ENCODE assay signal across 27 cellular contexts in the genomic region with DNA sequence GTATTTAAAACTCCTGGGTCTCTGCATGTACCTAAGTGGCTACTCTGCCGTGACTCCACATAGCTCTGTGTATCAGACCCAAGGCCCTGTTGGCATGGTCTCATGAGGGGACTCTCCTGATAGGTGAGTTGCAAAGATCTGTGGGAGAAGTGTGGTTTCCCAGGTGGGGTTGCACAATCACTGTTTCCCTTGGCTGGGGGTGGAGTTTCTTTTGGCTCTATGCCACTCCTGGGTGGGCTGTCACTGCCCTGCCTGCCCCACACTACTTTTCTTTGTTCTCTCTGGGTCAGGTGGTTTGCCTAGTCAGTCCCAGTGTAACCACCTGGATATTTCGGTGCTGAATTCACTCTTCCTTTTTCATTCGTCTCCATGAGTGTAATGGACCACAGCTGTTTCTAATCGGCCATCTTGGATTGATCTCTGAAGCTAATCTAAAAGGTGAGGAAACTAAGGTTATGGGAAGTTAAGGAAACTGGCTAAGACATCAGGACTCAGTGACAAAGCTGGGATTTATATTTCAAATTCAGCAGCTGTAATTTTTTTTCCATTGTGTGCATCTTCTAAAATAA.
DNase-seq lines count a peak whose midpoint lies in the region; ATAC-seq and TF ChIP-seq lines count a peak whose summit lies in the region.
"Had no signal": no experiment of that assay in that cellular context is flagged by ENCODE, and none has a peak within 500 bp of the region (broad histone marks: within the 10 kb centered on the region; RNA-seq: fewer than 3 reads in every experiment).

No MANE protein-coding gene starts in this region.

- H3K9me3 Mint-ChIP-seq in MCF 10A (ENCODE audit: unreplicated experiment), result no peaks in the 10 kb centered on the region

- no peak overlapping the region for H3K4me3 Mint-ChIP-seq in MCF 10A (ENCODE audit: unreplicated experiment)
- H3K4me3 Mint-ChIP-seq: activated naive CD8-positive, alpha-beta T cell; immature natural killer cell; neural progenitor cell had no signal

- 86% methylated on average over 4 of the region's 4 CpGs for WGBS in SK-N-SH (ENCODE audit: low lambda C conversion rate)

- H3K9me3 ChIP-seq in iPS-20b (ENCODE audit: insufficient read depth, low read depth, low read length) (no peaks in the 10 kb centered on the region), SK-N-SH (no peaks in the 10 kb centered on the region)
- H3K9me3 ChIP-seq: ascending aorta, psoas muscle had no signal

- BruUV-seq in MCF 10A (replicated peaks; lab: Mats Ljungman, UMichigan), result no TSS peak

- H3K36me3 Mint-ChIP-seq in MCF 10A (ENCODE audit: insufficient read depth, unreplicated experiment), result no peaks in the 10 kb centered on the region

- POLR2A ChIA-PET in MCF 10A (lab: Yijun Ruan, JAX), result interaction anchor here (0.9 to 1.1 kb wide), 2 partner anchors 32 to 104 kb away, joined by 3 to 5 read pairs; no protein-coding TSS in a partner anchor
- POLR2A ChIA-PET in SK-N-SH (lab: Yijun Ruan, JAX), result no interaction called here

- H3K27ac ChIP-seq in iPS-20b (ENCODE audit: low read length), result peak overlapping the region; percentile 19
- H3K27ac ChIP-seq in SK-N-SH (ENCODE audit: low read depth in 2 of 2, low read length in 1 of 2), result no peak overlapping the region
- H3K27ac ChIP-seq: ascending aorta, epithelial cell of prostate, neural progenitor cell, psoas muscle had no signal

- no peaks in the 10 kb centered on the region for H3K27me3 Mint-ChIP-seq in MCF 10A (ENCODE audit: insufficient read depth, unreplicated experiment)
- H3K27me3 Mint-ChIP-seq: activated naive CD8-positive, alpha-beta T cell had no signal

- H3K27me3 ChIP-seq in iPS-20b (ENCODE audit: insufficient read depth, low read length), result no peaks in the 10 kb centered on the region
- H3K27me3 ChIP-seq in SK-N-SH (ENCODE audit: insufficient read depth), result no peaks in the 10 kb centered on the region
- H3K27me3 ChIP-seq: ascending aorta, neural progenitor cell had no signal

- no peak overlapping the region for H3K4me3 ChIP-seq in iPS-20b (ENCODE audit: low read length)
- no peak overlapping the region for H3K4me3 ChIP-seq in SK-N-SH (ENCODE audit: low read depth in 2 of 2, low read length in 1 of 2)
- H3K4me3 ChIP-seq: ascending aorta, lung, neural progenitor cell, psoas muscle had no signal

- CTCF ChIA-PET in MCF 10A (lab: Yijun Ruan, JAX), result interaction anchor here (0.7 to 3.4 kb wide), 3 partner anchors 9 to 17 kb away, joined by 3 to 9 read pairs (median 3); no protein-coding TSS in a partner anchor
- CTCF ChIA-PET in SK-N-SH (lab: Yijun Ruan, JAX), result no interaction called here

- no peak overlapping the region for H3K4me2 ChIP-seq in SK-N-SH
- H3K4me2 ChIP-seq: neural progenitor cell had no signal

- no peak for TF ChIP-seq RAD21 in Ishikawa (IDR thresholded peaks at IDR 0.05; ENCODE audit: low read depth)
- TF ChIP-seq RAD21 in SK-N-SH (IDR thresholded peaks at IDR 0.05; ENCODE audit: low read length), result no peak

- no peaks in the 10 kb centered on the region for H3K79me2 ChIP-seq in SK-N-SH (ENCODE audit: insufficient read depth)

- H2AFZ ChIP-seq in SK-N-SH (ENCODE audit: low read depth), result no peak overlapping the region
- H2AFZ ChIP-seq: neural progenitor cell had no signal

- no peak for ATAC-seq in HG02885 (IDR thresholded peaks at IDR 0.05; ENCODE audit: poor library complexity, unreplicated experiment)
- ATAC-seq in HG03097 (IDR thresholded peaks at IDR 0.05; ENCODE audit: low FRiP score, unreplicated experiment), result no peak
- ATAC-seq: psoas muscle had no signal

- TF ChIP-seq CTCF in MCF 10A (IDR thresholded peaks at IDR 0.05; ENCODE audit: unreplicated experiment) (no peak), SK-N-SH (IDR thresholded peaks at IDR 0.05) (no peak)

- H3K4me1 ChIP-seq in iPS-20b (ENCODE audit: insufficient read depth, low read length) (peaks cover 16% of the 10 kb centered on the region; the same call in 1 of the 2 replicates), SK-N-SH (ENCODE audit: control insufficient read depth in 1 of 2, insufficient read depth in 2 of 2, low read depth in 1 of 2, low read length in 1 of 2) (no peaks in the 10 kb centered on the region)
- H3K4me1 ChIP-seq: ascending aorta, neural progenitor cell, psoas muscle had no signal

- intact Hi-C loops in MCF 10A (cut with micrococcal nuclease), result no loop called here

- no peak overlapping the region for H3K27ac Mint-ChIP-seq in MCF 10A (ENCODE audit: low read depth, unreplicated experiment)
- H3K27ac Mint-ChIP-seq: activated naive CD8-positive, alpha-beta T cell; neural progenitor cell had no signal

- no peaks in the 10 kb centered on the region for H3F3A ChIP-seq in SK-N-SH (replicated peaks; ENCODE audit: insufficient read depth)

- H3K9ac ChIP-seq in iPS-20b (ENCODE audit: low read depth, low read length) (no peak overlapping the region), SK-N-SH (no peak overlapping the region)
- H3K9ac ChIP-seq: neural progenitor cell had no signal

- H4K20me1 ChIP-seq in SK-N-SH (ENCODE audit: insufficient read depth), result no peaks in the 10 kb centered on the region

- TF ChIP-seq EP300 in Ishikawa (IDR thresholded peaks at IDR 0.05; ENCODE audit: borderline replicate concordance) (no peak), SK-N-SH (IDR thresholded peaks at IDR 0.05; ENCODE audit: borderline replicate concordance in 1 of 2, low read depth in 1 of 2, low read length in 1 of 2) (no peak)

- peaks cover 88% of the 10 kb centered on the region for H3K36me3 ChIP-seq in iPS-20b (ENCODE audit: insufficient read depth, low read depth, low read length)
- no peaks in the 10 kb centered on the region for H3K36me3 ChIP-seq in SK-N-SH (replicated peaks in 1 of 2; ENCODE audit: control insufficient read depth in 1 of 2, insufficient read depth in 2 of 2, low read length in 1 of 2)
- H3K36me3 ChIP-seq: ascending aorta, neural progenitor cell had no signal

- H3K9me2 ChIP-seq in SK-N-SH, result no peaks in the 10 kb centered on the region

- peak; percentile 69 for DNase-seq in MCF 10A (ENCODE audit: unreplicated experiment)
- peak; percentile 73 for DNase-seq in renal cortical epithelial cell (ENCODE audit: low read depth)
- no peak for DNase-seq in SK-N-SH
- DNase-seq in NCI-H187 treated with DMSO at 0.1 percent for 48 hours (lab: John Stamatoyannopoulos, UW), result no peak
- DNase-seq: activated CD4-positive, alpha-beta T cell treated with anti-CD3 and anti-CD28 coated beads, Interleukin-2, amount 50 U/mL, for 48 hours; activated CD4-positive, CD25-positive, alpha-beta regulatory T cell; activated CD8-positive, alpha-beta memory T cell treated with anti-CD3 and anti-CD28 coated beads, Interleukin-2, amount 50 U/mL, for 4 hours; DMS153; immature natural killer cell; MV-4-11; NCI-H1694 treated with DMSO at 0.1 percent for 48 hours; NCI-H2227 treated with DMSO at 0.1 percent for 48 hours; NCI-H774; psoas muscle; SHP77; SW 1271; T1000; trophoblast cell had no signal

- H3K4me1 Mint-ChIP-seq in MCF 10A (ENCODE audit: insufficient read depth, unreplicated experiment), result no peaks in the 10 kb centered on the region
- H3K4me1 Mint-ChIP-seq: neural progenitor cell had no signal

TF ChIP-seq in Ishikawa, 13 proteins besides CTCF, POLR2A, EP300 and RAD21:
- TF ChIP-seq YY1 (IDR thresholded peaks at IDR 0.05; ENCODE audit: low read depth) (no peak), CEBPB (IDR thresholded peaks at IDR 0.05) (peak; percentile 73)
TF ChIP-seq in Ishikawa: peak in this region for 1.

TF ChIP-seq in SK-N-SH, 30 proteins besides CTCF, POLR2A, EP300 and RAD21 (continues in another document):
- TF ChIP-seq FOXM1 (IDR thresholded peaks at IDR 0.05; ENCODE audit: low read depth) (no peak), NFIC (IDR thresholded peaks at IDR 0.05; ENCODE audit: borderline replicate concordance) (no peak), TCF12 (IDR thresholded peaks at IDR 0.05) (no peak), SMC3 (IDR thresholded peaks at IDR 0.05; ENCODE audit: low read depth, low read length) (no peak), NRF1 (IDR thresholded peaks at IDR 0.05; ENCODE audit: low read depth, low read length) (no peak), GATA2 (CRISPR knock-in tag; IDR thresholded peaks at IDR 0.05) (no peak)
- TF ChIP-seq, protein P1, sequence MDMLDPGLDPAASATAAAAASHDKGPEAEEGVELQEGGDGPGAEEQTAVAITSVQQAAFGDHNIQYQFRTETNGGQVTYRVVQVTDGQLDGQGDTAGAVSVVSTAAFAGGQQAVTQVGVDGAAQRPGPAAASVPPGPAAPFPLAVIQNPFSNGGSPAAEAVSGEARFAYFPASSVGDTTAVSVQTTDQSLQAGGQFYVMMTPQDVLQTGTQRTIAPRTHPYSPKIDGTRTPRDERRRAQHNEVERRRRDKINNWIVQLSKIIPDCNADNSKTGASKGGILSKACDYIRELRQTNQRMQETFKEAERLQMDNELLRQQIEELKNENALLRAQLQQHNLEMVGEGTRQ (IDR thresholded peaks at IDR 0.05; ENCODE audit: borderline replicate concordance, low read depth, low read length), result no peak
- TF ChIP-seq, protein P2, sequence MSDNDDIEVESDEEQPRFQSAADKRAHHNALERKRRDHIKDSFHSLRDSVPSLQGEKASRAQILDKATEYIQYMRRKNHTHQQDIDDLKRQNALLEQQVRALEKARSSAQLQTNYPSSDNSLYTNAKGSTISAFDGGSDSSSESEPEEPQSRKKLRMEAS (IDR thresholded peaks at IDR 0.05; ENCODE audit: low read depth), result no peak
- TF ChIP-seq, protein P3, sequence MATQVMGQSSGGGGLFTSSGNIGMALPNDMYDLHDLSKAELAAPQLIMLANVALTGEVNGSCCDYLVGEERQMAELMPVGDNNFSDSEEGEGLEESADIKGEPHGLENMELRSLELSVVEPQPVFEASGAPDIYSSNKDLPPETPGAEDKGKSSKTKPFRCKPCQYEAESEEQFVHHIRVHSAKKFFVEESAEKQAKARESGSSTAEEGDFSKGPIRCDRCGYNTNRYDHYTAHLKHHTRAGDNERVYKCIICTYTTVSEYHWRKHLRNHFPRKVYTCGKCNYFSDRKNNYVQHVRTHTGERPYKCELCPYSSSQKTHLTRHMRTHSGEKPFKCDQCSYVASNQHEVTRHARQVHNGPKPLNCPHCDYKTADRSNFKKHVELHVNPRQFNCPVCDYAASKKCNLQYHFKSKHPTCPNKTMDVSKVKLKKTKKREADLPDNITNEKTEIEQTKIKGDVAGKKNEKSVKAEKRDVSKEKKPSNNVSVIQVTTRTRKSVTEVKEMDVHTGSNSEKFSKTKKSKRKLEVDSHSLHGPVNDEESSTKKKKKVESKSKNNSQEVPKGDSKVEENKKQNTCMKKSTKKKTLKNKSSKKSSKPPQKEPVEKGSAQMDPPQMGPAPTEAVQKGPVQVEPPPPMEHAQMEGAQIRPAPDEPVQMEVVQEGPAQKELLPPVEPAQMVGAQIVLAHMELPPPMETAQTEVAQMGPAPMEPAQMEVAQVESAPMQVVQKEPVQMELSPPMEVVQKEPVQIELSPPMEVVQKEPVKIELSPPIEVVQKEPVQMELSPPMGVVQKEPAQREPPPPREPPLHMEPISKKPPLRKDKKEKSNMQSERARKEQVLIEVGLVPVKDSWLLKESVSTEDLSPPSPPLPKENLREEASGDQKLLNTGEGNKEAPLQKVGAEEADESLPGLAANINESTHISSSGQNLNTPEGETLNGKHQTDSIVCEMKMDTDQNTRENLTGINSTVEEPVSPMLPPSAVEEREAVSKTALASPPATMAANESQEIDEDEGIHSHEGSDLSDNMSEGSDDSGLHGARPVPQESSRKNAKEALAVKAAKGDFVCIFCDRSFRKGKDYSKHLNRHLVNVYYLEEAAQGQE (IDR thresholded peaks at IDR 0.05; ENCODE audit: low read depth, low read length), result no peak

Comparison
In these comparisons a context has a peak if more than half of its experiments do, and no peak if none do; other contexts are left out.
1. DNase-seq: peak in MCF 10A (single experiment) and renal cortical epithelial cell (single experiment); none in SK-N-SH (single experiment) and NCI-H187 treated with DMSO at 0.1 percent for 48 hours (single experiment).